ENCODE assay signal across 1 cellular context in genomic region chr19:41308450-41309224, GRCh38.
TF ChIP-seq lines count a peak whose summit lies in the region.

No MANE protein-coding gene starts in this region.

TF ChIP-seq in HepG2, 621 proteins besides CTCF, POLR2A, EP300 and RAD21 (continued from another document):
- TF ChIP-seq ZBTB40 (IDR thresholded peaks at IDR 0.05) (no peak), ZBTB40 (CRISPR knock-in tag; IDR thresholded peaks at IDR 0.05) (0 out of 2 replicates have a peak, but pooled peaks have one; percentile 9), YEATS4 (CRISPR knock-in tag; IDR thresholded peaks at IDR 0.05; ENCODE audit: borderline replicate concordance) (0 out of 2 replicates have a peak, but pooled peaks have one; percentile 33), ZSCAN21 (CRISPR knock-in tag; IDR thresholded peaks at IDR 0.05; ENCODE audit: borderline replicate concordance) (no peak), MLLT10 (CRISPR knock-in tag; IDR thresholded peaks at IDR 0.05) (no peak), NONO (IDR thresholded peaks at IDR 0.05) (no peak), NONO (CRISPR knock-in tag; conservative IDR thresholded peaks at IDR 0.05) (0 out of 2 replicates have a peak, but pooled peaks have one; percentile 30), ZNF562 (CRISPR knock-in tag; IDR thresholded peaks at IDR 0.05; ENCODE audit: borderline replicate concordance) (no peak), RBFOX2 (IDR thresholded peaks at IDR 0.05; ENCODE audit: low read depth, low read length) (peak; percentile 60; the same call in 1 of the 2 replicates), HOXA5 (CRISPR knock-in tag; IDR thresholded peaks at IDR 0.05) (0 out of 2 replicates have a peak, but pooled peaks have one; percentile 10), E2F2 (CRISPR knock-in tag; IDR thresholded peaks at IDR 0.05; ENCODE audit: borderline replicate concordance) (peak; percentile 37; the same call in 1 of the 2 replicates), CCDC6 (CRISPR knock-in tag; IDR thresholded peaks at IDR 0.05) (peak; percentile 56; the same call in 1 of the 2 replicates), ZNF431 (CRISPR knock-in tag; IDR thresholded peaks at IDR 0.05; ENCODE audit: borderline replicate concordance, low read depth) (0 out of 2 replicates have a peak, but pooled peaks have one; percentile 43), PRMT3 (CRISPR knock-in tag; IDR thresholded peaks at IDR 0.05; ENCODE audit: borderline replicate concordance, low read depth) (0 out of 2 replicates have a peak, but pooled peaks have one; percentile 25), ZFP90 (CRISPR knock-in tag; IDR thresholded peaks at IDR 0.05; ENCODE audit: borderline replicate concordance) (0 out of 2 replicates have a peak, but pooled peaks have one; percentile 48), ZNF230 (CRISPR knock-in tag; IDR thresholded peaks at IDR 0.05) (0 out of 2 replicates have a peak, but pooled peaks have one; percentile 35), HNRNPK (IDR thresholded peaks at IDR 0.05; ENCODE audit: low read depth, low read length, poor library complexity, severe bottlenecking) (no peak), SMC3 (IDR thresholded peaks at IDR 0.05; ENCODE audit: low read length) (peak; percentile 78), NR1H2 (CRISPR knock-in tag; IDR thresholded peaks at IDR 0.05; ENCODE audit: borderline replicate concordance, low read depth) (no peak), ZGPAT (CRISPR knock-in tag; IDR thresholded peaks at IDR 0.05) (peak; percentile 34; the same call in 1 of the 2 replicates), SSRP1 (CRISPR knock-in tag; IDR thresholded peaks at IDR 0.05) (peak; percentile 58; the same call in 1 of the 2 replicates), SOX5 (CRISPR knock-in tag; IDR thresholded peaks at IDR 0.05; ENCODE audit: borderline replicate concordance) (0 out of 2 replicates have a peak, but pooled peaks have one; percentile 6), FOXO1 (CRISPR knock-in tag; IDR thresholded peaks at IDR 0.05) (peak; percentile 48; the same call in 1 of the 2 replicates), ZNF7 (CRISPR knock-in tag; IDR thresholded peaks at IDR 0.05) (no peak)
